Comparison of ENCODE assay signal across 8 cellular contexts in the genomic region with DNA sequence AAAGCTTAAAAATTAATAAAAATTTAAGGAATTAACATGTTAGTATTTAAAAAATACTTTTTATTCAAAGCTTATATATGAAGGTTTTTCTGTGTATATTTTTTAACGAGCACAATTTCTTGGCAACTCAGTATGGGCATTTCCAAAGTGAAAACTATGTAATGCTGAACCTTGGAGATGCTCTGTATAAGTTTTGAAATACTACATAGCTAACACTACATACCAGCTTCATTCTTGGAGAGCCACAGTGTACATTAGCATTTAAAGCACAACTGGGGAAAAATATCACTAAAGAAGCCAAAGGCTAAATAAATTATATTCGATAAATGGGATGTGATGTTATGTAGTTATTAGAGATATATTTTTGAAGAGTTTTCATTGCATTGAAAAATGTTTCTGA.
"Had no signal": no experiment of that assay in that cellular context is flagged by ENCODE, and none has a peak within 500 bp of the region (broad histone marks: within the 10 kb centered on the region; RNA-seq: fewer than 3 reads in every experiment).

No MANE protein-coding gene starts in this region.

- H3K9ac ChIP-seq: GM23248 had no signal

- DNase-seq: GM23248, GOT3, H7, H9, HCEC 1CT, HFFc6 had no signal

- H3K36me3 ChIP-seq: HAP-1 had no signal

- H3K4me3 ChIP-seq: GM23248, GM23338, HAP-1 had no signal

- H3K4me1 ChIP-seq: HAP-1 had no signal

- H3K9me3 ChIP-seq: HAP-1 had no signal
